ENCODE assay signal across 22 cellular contexts in genomic region chr10:122864901-122865300, GRCh38. TPM values are rescaled to one million over a fixed set of nuclear protein-coding genes. Genes with fewer than 3 reads are reported as not detected.
DNase-seq lines count a peak whose midpoint lies in the region; ATAC-seq and TF ChIP-seq lines count a peak whose summit lies in the region.
"Had no signal": no experiment of that assay in that cellular context is flagged by ENCODE, and none has a peak within 500 bp of the region (broad histone marks: within the 10 kb centered on the region; RNA-seq: fewer than 3 reads in every experiment).

No MANE protein-coding gene starts in this region.

- H3K27me3 ChIP-seq in SJSA1 (replicated peaks) = no peaks in the 10 kb centered on the region
- peaks cover 4% of the 10 kb centered on the region; the same call in 1 of the 2 replicates for H3K27me3 ChIP-seq in HAP-1 (ENCODE audit: low read depth)

- H3K36me3 ChIP-seq in SJSA1 (peaks cover 17% of the 10 kb centered on the region; the same call in 1 of the 2 replicates), HAP-1 (replicated peaks) (no peaks in the 10 kb centered on the region)

- H3K9me3 ChIP-seq in SJSA1 (replicated peaks) (no peaks in the 10 kb centered on the region), HAP-1 (no peaks in the 10 kb centered on the region)

- ATAC-seq in GM18858 (IDR thresholded peaks at IDR 0.05; ENCODE audit: unreplicated experiment) (no peak), omental fat pad (ENCODE audit: low FRiP score) (no peak)
- ATAC-seq: esophagus mucosa; left lobe of liver; stimulated activated memory B cell treated with anti-CD40 and anti-IgM and Interleukin-4, amounts not matched to agents 10 μg/mL and 1 μg/mL and 100 μg/mL, for 72 hours had no signal

- H3K27ac ChIP-seq in SJSA1 = peak overlapping the region; percentile 28
- H3K27ac ChIP-seq: 22Rv1, coronary artery had no signal

- H3K4me1 ChIP-seq in SJSA1 (replicated peaks) = peaks cover 45% of the 10 kb centered on the region
- no peaks in the 10 kb centered on the region for H3K4me1 ChIP-seq in HAP-1

- TF ChIP-seq CTCF in epithelial cell of esophagus (IDR thresholded peaks at IDR 0.05; ENCODE audit: insufficient read depth, low read depth, low read length, missing control alignments) = no peak
- no peak for TF ChIP-seq CTCF in omental fat pad (IDR thresholded peaks at IDR 0.05)

- DNase-seq in NCI-H510A treated with DMSO at 0.1 percent for 48 hours (lab: John Stamatoyannopoulos, UW) (peak; percentile 17), NCI-H510A (lab: John Stamatoyannopoulos, UW) (no peak), SJSA1 (ENCODE audit: low read depth in 1 of 2, low spot score in 2 of 2) (no peak), epithelial cell of esophagus (ENCODE audit: low read depth) (peak; percentile 39), renal cortical epithelial cell (ENCODE audit: low read depth) (peak; percentile 70), HAP-1 (ENCODE audit: low spot score in 2 of 2) (no peak), omental fat pad (ENCODE audit: low spot score) (no peak)
- DNase-seq: activated CD4-positive, alpha-beta T cell treated with anti-CD3 and anti-CD28 coated beads, Interleukin-2, amount 50 U/mL, for 4 hours; amniotic stem cell; CD4-positive, alpha-beta memory T cell; hypothalamus; KG1; NCI-H1417 treated with DMSO at 0.1 percent for 48 hours; NCI-H226; posterior cingulate gyrus had no signal

- in situ Hi-C loops in HAP-1 (cut with MboI; ENCODE audit: low sequenced_read_pairs) = no loop called here

- H3K4me3 ChIP-seq in SJSA1 (no peak overlapping the region), epithelial cell of esophagus (ENCODE audit: low read length) (no peak overlapping the region), HAP-1 (no peak overlapping the region)
- H3K4me3 ChIP-seq: coronary artery had no signal

RNA-seq across cellular contexts. Expression of gene FAM24B, which starts 14.5 kb away (rescaled TPM):
- total RNA-seq in SJSA1 (2014; rRNA removed; shearing (Covaris generic)) = 5.2 and 11.7 TPM in 2 replicates
- total RNA-seq in renal cortical epithelial cell = 5.3 and 6.3 TPM in 2 replicates
- total RNA-seq in omental fat pad = 1 to 10 TPM; 1.0 to 4.4 (median 3.2) TPM

RNA-seq across cellular contexts. Expression of gene CUZD1, which starts 19.2 kb away (rescaled TPM):
- total RNA-seq in SJSA1 (2014; rRNA removed; shearing (Covaris generic)) = 2.0 and 3.5 TPM in 2 replicates
- total RNA-seq in renal cortical epithelial cell (0.69 and 1.2 TPM in 2 replicates), omental fat pad (1 to 10 TPM in 1 of 4 donors, under 1 TPM in 3; 0.28 to 1.4 (median 0.73) TPM)

RNA-seq across cellular contexts. Expression of gene FAM24A, which starts 45.5 kb away (rescaled TPM):
- total RNA-seq in SJSA1 (2014; rRNA removed; shearing (Covaris generic)) = not detected in 2 replicates
- total RNA-seq in renal cortical epithelial cell (not detected in 2 replicates), omental fat pad (not detected)
- total RNA-seq: activated T-helper 1 cell treated with anti-CD3 and anti-CD28 coated beads, Interleukin-12 subunit alpha, Interleukin-12 subunit beta, Interleukin-2, Interleukin-4 antibody, amounts not matched to agents 30 ng/mL and 10 ng/mL and 1 ng/mL, durations not matched to agents 14 hours and 24 hours and 36 hours; CD4-positive, alpha-beta memory T cell; esophagus mucosa; left lobe of liver had no signal

Comparison
In these comparisons a context has a peak if more than half of its experiments do, and no peak if none do; other contexts are left out.
1. DNase-seq: peak in NCI-H510A treated with DMSO at 0.1 percent for 48 hours (single experiment), epithelial cell of esophagus (single experiment) and renal cortical epithelial cell (single experiment); none in NCI-H510A (single experiment), SJSA1 (0 of 2), HAP-1 (0 of 2) and omental fat pad (single experiment).